16 cellular contexts compared by ENCODE assay signal in genomic region chr11:10601722-10602281, GRCh38. TPM values are rescaled to one million over a fixed set of nuclear protein-coding genes. Genes with fewer than 3 reads are reported as not detected.
DNase-seq lines count a peak whose midpoint lies in the region; ATAC-seq and TF ChIP-seq lines count a peak whose summit lies in the region.
"Had no signal": no experiment of that assay in that cellular context is flagged by ENCODE, and none has a peak within 500 bp of the region (broad histone marks: within the 10 kb centered on the region; RNA-seq: fewer than 3 reads in every experiment).

No MANE protein-coding gene starts in this region.

- H3K9me3 ChIP-seq in IMR-90 (ENCODE audit: control insufficient read depth, insufficient read depth, low read length) (no peaks in the 10 kb centered on the region), esophagus (ENCODE audit: control insufficient read depth in 2 of 2, insufficient read depth in 1 of 2, low read depth in 1 of 2, low read length in 1 of 2) (no peaks in the 10 kb centered on the region), lung (ENCODE audit: control insufficient read depth in 2 of 2, insufficient read depth in 1 of 2, low read length in 1 of 2) (no peaks in the 10 kb centered on the region), spleen (no peaks in the 10 kb centered on the region)
- H3K9me3 ChIP-seq: body of pancreas had no signal

- no TSS peak for BruUV-seq in IMR-90 (replicated peaks; lab: Mats Ljungman, UMichigan)

- H3K36me3 ChIP-seq in IMR-90 (ENCODE audit: control insufficient read depth, insufficient read depth, low read length): peaks cover 31% of the 10 kb centered on the region
- H3K36me3 ChIP-seq in esophagus (ENCODE audit: control insufficient read depth in 2 of 2, insufficient read depth in 2 of 2, low read length in 1 of 2): no peaks in the 10 kb centered on the region
- H3K36me3 ChIP-seq in lung (ENCODE audit: control insufficient read depth in 2 of 2, insufficient read depth in 2 of 2, low read length in 2 of 2): no peaks in the 10 kb centered on the region
- H3K36me3 ChIP-seq in spleen: peaks cover 0 to 23% (median 0%) of the 10 kb centered on the region in 6 donors

- ATAC-seq in IMR-90 (ENCODE audit: low read depth): no peak
- ATAC-seq in lung (ENCODE audit: insufficient read depth, low FRiP score): no peak
- no peak for ATAC-seq in GM21576 (IDR thresholded peaks at IDR 0.05; ENCODE audit: unreplicated experiment)
- ATAC-seq: body of pancreas had no signal

- H4K91ac ChIP-seq in IMR-90 (ENCODE audit: insufficient read depth, low read depth, low read length): no peak overlapping the region; the same call in 1 of the 2 replicates

- H4K8ac ChIP-seq in IMR-90 (ENCODE audit: low read depth in 2 of 2, low read length in 2 of 2): 0 out of 4 replicates have a peak overlapping the region, but pooled peaks of 1 of the 2 experiments have one; percentile 10

- H3K27ac ChIP-seq in IMR-90 (ENCODE audit: insufficient read depth, low read length) (peak overlapping the region; percentile 2; the same call in 1 of the 2 replicates), esophagus (ENCODE audit: low read depth in 2 of 2, low read length in 1 of 2) (peak overlapping the region; percentile 15 to 74), lung (ENCODE audit: low read depth in 1 of 2, low read length in 1 of 2) (peak overlapping the region in 1 of 2 donors; percentile 32), spleen (peak overlapping the region in 7 of 8 donors; percentile 28 to 96 (median 75))
- H3K27ac ChIP-seq: body of pancreas, PC-9 had no signal

- no peak for TF ChIP-seq RAD21 in IMR-90 (IDR thresholded peaks at IDR 0.05; ENCODE audit: low read length)

- H3K4me1 ChIP-seq in IMR-90 (ENCODE audit: control insufficient read depth, insufficient read depth, low read length) (peaks cover 38% of the 10 kb centered on the region), esophagus (ENCODE audit: control insufficient read depth in 2 of 2, insufficient read depth in 2 of 2, low read length in 1 of 2) (peaks cover 10 to 23% of the 10 kb centered on the region in 2 donors), lung (ENCODE audit: control insufficient read depth in 2 of 2, insufficient read depth in 2 of 2, low read length in 2 of 2) (peaks cover 3 to 17% of the 10 kb centered on the region in 2 donors), spleen (peaks cover 24 to 100% (median 79%) of the 10 kb centered on the region in 6 donors)
- H3K4me1 ChIP-seq: body of pancreas had no signal

- in situ Hi-C loops in IMR-90 (cut with MboI; ENCODE audit: low sequenced_read_pairs): no loop called here

- no peaks in the 10 kb centered on the region for H3K27me3 ChIP-seq in IMR-90 (ENCODE audit: control insufficient read depth, insufficient read depth, low read length)
- no peaks in the 10 kb centered on the region for H3K27me3 ChIP-seq in esophagus (ENCODE audit: control insufficient read depth in 1 of 2, insufficient read depth in 2 of 2, low read length in 2 of 2)
- H3K27me3 ChIP-seq in lung (ENCODE audit: control insufficient read depth, insufficient read depth): no peaks in the 10 kb centered on the region
- H3K27me3 ChIP-seq in spleen (replicated peaks in 1 of 7): no peaks in the 10 kb centered on the region
- H3K27me3 ChIP-seq: body of pancreas had no signal

- no peak overlapping the region for H3K18ac ChIP-seq in IMR-90 (ENCODE audit: low read depth, low read length)

- H3K23ac ChIP-seq in IMR-90 (ENCODE audit: low read depth, low read length): no peak overlapping the region

- H2BK120ac ChIP-seq in IMR-90 (ENCODE audit: low read depth, low read length): peak overlapping the region; percentile 11; the same call in 1 of the 2 replicates

- H3K4me2 ChIP-seq in IMR-90 (ENCODE audit: low read depth, low read length): no peak overlapping the region
- H3K4me2 ChIP-seq: PC-9 had no signal

- no peak overlapping the region for H2BK5ac ChIP-seq in IMR-90 (ENCODE audit: low read depth, low read length, poor library complexity, severe bottlenecking)

- 0 out of 2 replicates have a peak overlapping the region, but pooled peaks have one; percentile 11 for H3K14ac ChIP-seq in IMR-90 (replicated peaks; ENCODE audit: low read depth, low read length)

- H3K79me1 ChIP-seq in IMR-90 (ENCODE audit: low read depth in 1 of 2, low read length in 2 of 2): peaks cover 0 to 26% of the 10 kb centered on the region in 2 experiments; a peak in 2 of 4 replicates

- H2AFZ ChIP-seq in IMR-90 (replicated peaks; ENCODE audit: low read length, poor library complexity): no peak overlapping the region
- H2AFZ ChIP-seq: PC-9 had no signal

- TF ChIP-seq POLR2A in IMR-90 (IDR thresholded peaks at IDR 0.05; ENCODE audit: low read depth, low read length): no peak
- TF ChIP-seq POLR2A in spleen (IDR thresholded peaks at IDR 0.05): no peak

- H4K5ac ChIP-seq in IMR-90 (ENCODE audit: low read depth, low read length): no peak overlapping the region

- H2AK5ac ChIP-seq in IMR-90 (ENCODE audit: low read depth, low read length): peak overlapping the region; percentile 75; the same call in 1 of the 2 replicates

- intact Hi-C loops in IMR-90 (cut with micrococcal nuclease) (no loop called here), spleen (cut with DNase I; ENCODE audit: low total_unique reads) (no loop called here)

- H3K56ac ChIP-seq in IMR-90 (ENCODE audit: extremely low read depth, insufficient read depth, low read length): no peak overlapping the region

- H3K4ac ChIP-seq in IMR-90 (ENCODE audit: low read depth, low read length): peak overlapping the region; percentile 21; the same call in 1 of the 2 replicates

- DNase-seq in IMR-90: no peak
- peak; percentile 28 for DNase-seq in lung (ENCODE audit: low spot score)
- peak; percentile 83 for DNase-seq in spleen
- no peak for DNase-seq in mucosa of gallbladder (ENCODE audit: low spot score)
- DNase-seq in T1000 (lab: John Stamatoyannopoulos, UW): no peak
- DNase-seq in stimulated activated CD4-positive, alpha-beta T cell treated with anti-CD3 and anti-CD28 coated beads, Interleukin-12 subunit alpha, Interleukin-12 subunit beta, amount 100 ng/mL, for 4 hours: no peak
- DNase-seq: activated naive CD4-positive, alpha-beta T cell; DMS79; foreskin melanocyte; HCEC 1CT; PC-9 had no signal

- POLR2A ChIA-PET in IMR-90 (lab: Charles Lee; ENCODE audit: unreplicated experiment): no interaction called here

- peaks cover 46% of the 10 kb centered on the region for H3K9me1 ChIP-seq in IMR-90 (ENCODE audit: insufficient read depth, low read length)

- no peak overlapping the region; the same call in 2 of the 3 replicates for H2BK15ac ChIP-seq in IMR-90 (ENCODE audit: low read depth, low read length)

- no peaks in the 10 kb centered on the region for H4K20me1 ChIP-seq in IMR-90 (ENCODE audit: insufficient read depth, low read length)

- H3K9ac ChIP-seq in IMR-90 (ENCODE audit: low read depth, low read length): no peak overlapping the region

- dilution Hi-C loops in IMR-90 (cut with HindIII; ENCODE audit: low sequenced_read_pairs, unreplicated experiment): no loop called here

- no peak for TF ChIP-seq CTCF in IMR-90 (conservative IDR thresholded peaks at IDR 0.05; ENCODE audit: low read depth, low read length)
- TF ChIP-seq CTCF in lung (IDR thresholded peaks at IDR 0.05; ENCODE audit: control extremely low read depth, extremely low read depth): no peak
- no peak for TF ChIP-seq CTCF in spleen (IDR thresholded peaks at IDR 0.05 in 8 of 11, conservative IDR thresholded peaks at IDR 0.05 in 3 of 11)

- CTCF ChIA-PET in IMR-90 (lab: Yijun Ruan, JAX): no interaction called here

- no peak overlapping the region for H2BK20ac ChIP-seq in IMR-90 (ENCODE audit: low read depth, low read length)

- no peak overlapping the region for H2AK9ac ChIP-seq in IMR-90 (replicated peaks; ENCODE audit: low read depth, low read length, poor library complexity)

- no peak overlapping the region for H3K4me3 ChIP-seq in IMR-90 (ENCODE audit: insufficient read depth, low read depth, low read length)
- H3K4me3 ChIP-seq in esophagus (ENCODE audit: low read depth in 1 of 2, low read length in 2 of 2): no peak overlapping the region
- H3K4me3 ChIP-seq in lung: no peak overlapping the region
- H3K4me3 ChIP-seq in spleen: peak overlapping the region in 1 of 8 donors; percentile 43
- H3K4me3 ChIP-seq: body of pancreas, PC-9, skin epidermis had no signal

- WGBS in IMR-90 (ENCODE audit: extremely low coverage in 2 of 2, insufficient read length in 1 of 2), 2 experiments: 93% methylated on average over 5 of the region's 6 CpGs; no CpG with 5 or more reads in 1 of the 2 experiments
- WGBS in esophagus, 2 donors: 72 to 79% methylated on average over 6 of the region's 6 CpGs
- 68 to 74% methylated on average over 6 of the region's 6 CpGs for WGBS in lung, 2 donors
- 53 to 78% (median 67%) methylated on average over 3 to 6 of the region's 6 CpGs for whole genome bisulfite sequencing in spleen, 5 donors

TF ChIP-seq in IMR-90, 13 proteins besides CTCF, POLR2A, EP300 and RAD21 (continues in another document):
- no peak for TF ChIP-seq NFE2L2 (IDR thresholded peaks at IDR 0.05; ENCODE audit: low read depth, low read length)
- no peak for TF ChIP-seq MXI1 (IDR thresholded peaks at IDR 0.05; ENCODE audit: borderline replicate concordance, low read depth, low read length)
- no peak for TF ChIP-seq FOS (IDR thresholded peaks at IDR 0.05; ENCODE audit: low read depth, low read length)
- no peak for TF ChIP-seq BHLHE40 (IDR thresholded peaks at IDR 0.05; ENCODE audit: low read depth, low read length)
- no peak for TF ChIP-seq MAZ (IDR thresholded peaks at IDR 0.05; ENCODE audit: borderline replicate concordance, low read depth, low read length)
- TF ChIP-seq CEBPB (IDR thresholded peaks at IDR 0.05; ENCODE audit: low read depth, low read length): no peak
- TF ChIP-seq RFX5 (IDR thresholded peaks at IDR 0.05; ENCODE audit: low read depth, low read length): no peak
- TF ChIP-seq RCOR1 (IDR thresholded peaks at IDR 0.05; ENCODE audit: insufficient replicate concordance, low read length): no peak

RNA-seq across cellular contexts. Expression of gene LYVE1, which starts 33.3 kb away (rescaled TPM):
- not detected in 2 replicates for total RNA-seq in IMR-90 (2012; rRNA removed)
- not detected in 2 replicates for polyA plus RNA-seq in IMR-90 (2012; rRNA removed)
- polyA plus RNA-seq in IMR-90 (2012; cell fraction: cytosol; rRNA removed): not detected in 2 replicates
- 0.04 and 0.32 TPM in 2 replicates for polyA plus RNA-seq in IMR-90 (2012; cell fraction: nucleus; rRNA removed; ENCODE audit: low replicate concordance)
- 1 to 10 TPM; 4.1 to 6.2 TPM for polyA plus RNA-seq in esophagus
- total RNA-seq in lung: 10 to 100 TPM; 51.2 to 70.8 TPM
- polyA plus RNA-seq in lung: 10 to 100 TPM; 22.5 to 22.6 TPM
- total RNA-seq in spleen: 100 to 1,000 TPM in 5 of 7 donors, 10 to 100 TPM in 2; 83.4 to 338 (median 250) TPM
- polyA plus RNA-seq in spleen: 10 to 100 TPM; 20.2 to 35.9 (median 33.9) TPM
- 19.7 TPM for total RNA-seq in mucosa of gallbladder
- total RNA-seq: PC-9 had no signal
- polyA plus RNA-seq: neural cell had no signal

Comparison
In these comparisons a context has a peak if more than half of its experiments do, and no peak if none do; other contexts are left out.
1. DNase-seq: peak in lung (single experiment) and spleen (single experiment); none in IMR-90 (single experiment), mucosa of gallbladder (single experiment), T1000 (single experiment) and stimulated activated CD4-positive, alpha-beta T cell treated with anti-CD3 and anti-CD28 coated beads, Interleukin-12 subunit alpha, Interleukin-12 subunit beta, amount 100 ng/mL, for 4 hours (single experiment).
2. RNA of gene LYVE1, which starts 33.3 kb away (total RNA-seq): 83.4 to 338 TPM in spleen, 51.2 to 70.8 TPM in lung and 19.7 TPM in mucosa of gallbladder (single experiment); not detected in IMR-90; every median in the first group is over 10 times any median in the second.